8 cellular contexts compared by ENCODE assay signal in the genomic region with DNA sequence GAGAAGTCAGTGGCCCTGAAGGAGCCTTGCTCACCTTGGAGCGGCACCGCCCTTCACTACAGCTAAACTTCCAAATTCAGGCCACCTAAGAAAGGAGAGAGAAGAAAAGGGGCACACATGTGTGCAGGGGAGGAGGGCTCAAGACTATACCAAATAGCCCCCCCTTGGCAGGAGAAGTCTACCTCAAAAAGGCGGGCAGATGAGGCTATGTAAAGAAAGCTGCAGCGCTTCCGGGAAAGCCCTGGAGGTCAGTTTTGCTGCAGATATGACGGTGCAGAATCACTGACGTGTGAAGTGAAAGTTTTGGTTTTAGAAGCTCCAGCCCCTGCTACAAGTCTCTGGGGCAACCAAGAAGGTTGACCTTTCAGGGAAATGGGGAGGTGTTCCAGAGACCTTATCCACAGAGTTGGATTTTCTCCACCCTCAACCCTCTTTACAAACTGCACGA. TPM values are rescaled to one million over a fixed set of nuclear protein-coding genes. Genes with fewer than 3 reads are reported as not detected.
DNase-seq lines count a peak whose midpoint lies in the region; ATAC-seq and TF ChIP-seq lines count a peak whose summit lies in the region.

No MANE protein-coding gene starts in this region.

- peak overlapping the region; percentile 8 for H3K4me3 Mint-ChIP-seq in Calu3 (ENCODE audit: low read depth, unreplicated experiment)
- peak overlapping the region in 7 of 10 donors; percentile 3 to 96 (median 77) for H3K4me3 Mint-ChIP-seq in naive thymus-derived CD4-positive, alpha-beta T cell

- CTCF ChIA-PET in Calu3 (lab: Charles Lee) = interaction anchor here (0.6 to 1.0 kb wide), 3 partner anchors 10 to 310 kb away, joined by 3 to 5 read pairs (median 3); no protein-coding TSS in a partner anchor
- CTCF ChIA-PET in naive thymus-derived CD4-positive, alpha-beta T cell (lab: Charles Lee) = interaction anchor here (0.6 to 1.1 kb wide), 4 partner anchors 8 to 33 kb away, joined by 3 to 7 read pairs (median 3); no protein-coding TSS in a partner anchor

- H3K36me3 Mint-ChIP-seq in Calu3 (ENCODE audit: insufficient read depth, unreplicated experiment) = peaks cover 30% of the 10 kb centered on the region
- peaks cover 0 to 11% (median 0%) of the 10 kb centered on the region in 5 donors for H3K36me3 Mint-ChIP-seq in naive thymus-derived CD4-positive, alpha-beta T cell

- intact Hi-C loops in Calu3 (cut with micrococcal nuclease; ENCODE audit: unreplicated experiment) = no loop called here
- intact Hi-C loops in naive thymus-derived CD4-positive, alpha-beta T cell (cut with micrococcal nuclease) = no loop called here

- ATAC-seq in GM21367 (IDR thresholded peaks at IDR 0.05; ENCODE audit: unreplicated experiment) (peak; percentile 28), HG02970 (IDR thresholded peaks at IDR 0.05; ENCODE audit: low FRiP score, unreplicated experiment) (no peak)
- no peak for ATAC-seq in naive thymus-derived CD4-positive, alpha-beta T cell

- H3K27me3 ChIP-seq in naive thymus-derived CD4-positive, alpha-beta T cell (ENCODE audit: control insufficient read depth in 2 of 2, insufficient read depth in 2 of 2, low read length in 2 of 2) = no peaks in the 10 kb centered on the region

- POLR2A ChIA-PET in naive thymus-derived CD4-positive, alpha-beta T cell (lab: Charles Lee) = interaction anchor here (0.6 to 13.4 kb wide), 7 partner anchors 9 to 107 kb away, joined by 3 to 267 read pairs (median 9); no protein-coding TSS in a partner anchor

- H3K36me3 ChIP-seq in naive thymus-derived CD4-positive, alpha-beta T cell (ENCODE audit: control insufficient read depth in 2 of 3, insufficient read depth in 3 of 3, low read length in 3 of 3) = no peaks in the 10 kb centered on the region

- BruUV-seq in Calu3 (replicated peaks; lab: Mats Ljungman, UMichigan) = no TSS peak

- peak overlapping the region; percentile 29 for H3K4me3 ChIP-seq in naive thymus-derived CD4-positive, alpha-beta T cell (ENCODE audit: low read length)

- H3K27ac ChIP-seq in VCaP = peak overlapping the region; percentile 97
- H3K27ac ChIP-seq in naive thymus-derived CD4-positive, alpha-beta T cell (ENCODE audit: low read depth, low read length) = peak overlapping the region; percentile 86

- no peaks in the 10 kb centered on the region for H3K9me3 Mint-ChIP-seq in Calu3 (ENCODE audit: low read depth, unreplicated experiment)
- peaks cover 0 to 1% (median 0%) of the 10 kb centered on the region in 11 donors for H3K9me3 Mint-ChIP-seq in naive thymus-derived CD4-positive, alpha-beta T cell

- TF ChIP-seq CTCF in Calu3 (IDR thresholded peaks at IDR 0.05; ENCODE audit: unreplicated experiment) (no peak), VCaP (conservative IDR thresholded peaks at IDR 0.05) (no peak)

- H3K9me3 ChIP-seq in naive thymus-derived CD4-positive, alpha-beta T cell (ENCODE audit: control insufficient read depth in 2 of 3, low read length in 3 of 3) = no peaks in the 10 kb centered on the region

- peaks cover 49 to 52% of the 10 kb centered on the region in 2 donors for H3K4me1 ChIP-seq in naive thymus-derived CD4-positive, alpha-beta T cell (ENCODE audit: control insufficient read depth in 2 of 2, insufficient read depth in 2 of 2, low read length in 2 of 2)

- no peak for DNase-seq in Calu3
- peak in 1 of 9 donors; percentile 7 for DNase-seq in naive thymus-derived CD4-positive, alpha-beta T cell
- no peak for DNase-seq in NCI-H2196 treated with DMSO at 0.1 percent for 48 hours (lab: John Stamatoyannopoulos, UW; ENCODE audit: unreplicated experiment)
- DNase-seq in SW 1271 (lab: John Stamatoyannopoulos, UW) = no peak
- DNase-seq in MV-4-11 (lab: John Stamatoyannopoulos, UW) = no peak

- peak overlapping the region; percentile 20 for H3K27ac Mint-ChIP-seq in Calu3 (ENCODE audit: unreplicated experiment)
- H3K27ac Mint-ChIP-seq in naive thymus-derived CD4-positive, alpha-beta T cell = peak overlapping the region; percentile 95 to 98 (median 97)

- peaks cover 69% of the 10 kb centered on the region for H3K4me1 Mint-ChIP-seq in Calu3 (ENCODE audit: low read depth, unreplicated experiment)
- H3K4me1 Mint-ChIP-seq in naive thymus-derived CD4-positive, alpha-beta T cell = peaks cover 53 to 79% (median 70%) of the 10 kb centered on the region in 7 donors

- H3K27me3 Mint-ChIP-seq in Calu3 (ENCODE audit: unreplicated experiment) = no peaks in the 10 kb centered on the region
- no peaks in the 10 kb centered on the region for H3K27me3 Mint-ChIP-seq in naive thymus-derived CD4-positive, alpha-beta T cell

RNA-seq across cellular contexts. Expression of a gene that starts 48.2 kb away (rescaled TPM):
- 37.2 and 37.9 TPM in 2 replicates for total RNA-seq in Calu3 (2022)
- total RNA-seq in naive thymus-derived CD4-positive, alpha-beta T cell = 10 to 100 TPM; 21.6 to 40.4 (median 37.1) TPM
- polyA plus RNA-seq in naive thymus-derived CD4-positive, alpha-beta T cell = 10 to 100 TPM; 43.5 to 44.0 TPM
